In genomic region chr4:119231517-119231916, GRCh38 we compare ENCODE assay signal across 25 cellular contexts.
"Had no signal": no experiment of that assay in that cellular context is flagged by ENCODE, and none has a peak within 500 bp of the region (broad histone marks: within the 10 kb centered on the region; RNA-seq: fewer than 3 reads in every experiment).

No MANE protein-coding gene starts in this region.

- H3K9me3 ChIP-seq: lower lobe of right lung, ovary, psoas muscle, right atrium auricular region, thyroid gland had no signal

- H3K27ac ChIP-seq: foreskin keratinocyte, lower lobe of right lung, ovary, psoas muscle, right atrium auricular region, thyroid gland had no signal

- ATAC-seq: activated CD4-positive, alpha-beta T cell treated with anti-CD3 and anti-CD28 coated beads for 36 hours; foreskin keratinocyte; natural killer cell had no signal

- H3K27ac Mint-ChIP-seq: activated CD4-positive, alpha-beta T cell treated with anti-CD3 and anti-CD28 coated beads for 36 hours; activated naive CD4-positive, alpha-beta T cell treated with anti-CD3 and anti-CD28 coated beads for 36 hours; natural killer cell had no signal

- H3K4me3 ChIP-seq: lower lobe of right lung, ovary, psoas muscle, right atrium auricular region, thyroid gland had no signal

- DNase-seq: activated B cell treated with CpG ODN at 0.5 μM for 24 hours; activated CD4-positive, alpha-beta T cell treated with anti-CD3 and anti-CD28 coated beads for 36 hours; activated CD4-positive, alpha-beta T cell treated with anti-CD3 and anti-CD28 coated beads, Interleukin-2, amount 50 U/mL, for 48 hours; activated CD8-positive, alpha-beta memory T cell treated with anti-CD3 and anti-CD28 coated beads, Interleukin-2, amount 50 U/mL, for 48 hours; activated effector memory CD4-positive, alpha-beta T cell treated with Interleukin-2 at 50 U/mL for 16 hours; activated naive CD4-positive, alpha-beta T cell treated with anti-CD3 and anti-CD28 coated beads for 36 hours; activated T-cell treated with anti-CD3 and anti-CD28 coated beads, Interleukin-2, amount 50 U/mL, for 48 hours; amygdala; cerebellar nuclear complex; cortex of kidney; erythroblast; foreskin keratinocyte; immature natural killer cell; lower lobe of right lung; natural killer cell; ovary; psoas muscle; stimulated activated CD4-positive, alpha-beta T cell treated with anti-CD3 and anti-CD28 coated beads, Interleukin-4, amount 100 ng/mL, for 24 hours; stimulated activated naive CD4-positive, alpha-beta T cell treated with Interleukin-2 at 50 U/mL for 16 hours; substantia nigra; T-helper 9 cell; thyroid gland had no signal

- H3K4me3 Mint-ChIP-seq: activated B cell treated with CpG ODN at 0.5 μM for 24 hours; activated CD4-positive, alpha-beta T cell treated with anti-CD3 and anti-CD28 coated beads for 36 hours; activated naive CD4-positive, alpha-beta T cell treated with anti-CD3 and anti-CD28 coated beads for 36 hours; immature natural killer cell; natural killer cell had no signal

- H3K9me3 Mint-ChIP-seq: activated B cell treated with CpG ODN at 0.5 μM for 24 hours; activated naive CD4-positive, alpha-beta T cell treated with anti-CD3 and anti-CD28 coated beads for 36 hours; immature natural killer cell; natural killer cell had no signal

- H3K27me3 Mint-ChIP-seq: activated B cell treated with CpG ODN at 0.5 μM for 24 hours; activated CD4-positive, alpha-beta T cell treated with anti-CD3 and anti-CD28 coated beads for 36 hours had no signal

- FAIRE-seq: bronchial epithelial cell, endometrium had no signal

- H3K36me3 Mint-ChIP-seq: natural killer cell had no signal

- H3K36me3 ChIP-seq: ovary had no signal

- H3K27me3 ChIP-seq: foreskin keratinocyte, right atrium auricular region, thyroid gland had no signal
